24 cellular contexts compared by ENCODE assay signal in genomic region chr14:97777622-97778021, GRCh38.
DNase-seq lines count a peak whose midpoint lies in the region; ATAC-seq and TF ChIP-seq lines count a peak whose summit lies in the region.
"Had no signal": no experiment of that assay in that cellular context is flagged by ENCODE, and none has a peak within 500 bp of the region (broad histone marks: within the 10 kb centered on the region; RNA-seq: fewer than 3 reads in every experiment).

No MANE protein-coding gene starts in this region.

- peaks cover 27% of the 10 kb centered on the region for H3K4me1 Mint-ChIP-seq in activated T-cell treated with anti-CD3 and anti-CD28 coated beads, Interleukin-2, amount 50 U/mL, for 24 hours (ENCODE audit: low read depth)
- H3K4me1 Mint-ChIP-seq: memory B cell had no signal

- H2AK5ac ChIP-seq in trophoblast cell (ENCODE audit: low read length) = no peak overlapping the region

- no peak overlapping the region for H3K23ac ChIP-seq in trophoblast cell (ENCODE audit: low read length)

- peak; percentile 2 for DNase-seq in activated CD8-positive, alpha-beta memory T cell treated with anti-CD3 and anti-CD28 coated beads, Interleukin-2, amount 50 U/mL, for 1 hour (ENCODE audit: extremely low read depth)
- no peak for DNase-seq in activated CD8-positive, alpha-beta memory T cell treated with anti-CD3 and anti-CD28 coated beads, Interleukin-2, amount 50 U/mL, for 48 hours
- DNase-seq in GM12865 (ENCODE audit: low read depth) = peak; percentile 50
- peak; percentile 39 for DNase-seq in activated T-cell treated with anti-CD3 and anti-CD28 coated beads, Interleukin-2, amount 50 U/mL, for 24 hours
- no peak for DNase-seq in trophoblast cell
- no peak for DNase-seq in sciatic nerve (ENCODE audit: low spot score)
- no peak for DNase-seq in effector CD4-positive, alpha-beta T cell
- DNase-seq: ACHN; activated CD4-positive, alpha-beta memory T cell treated with anti-CD3 and anti-CD28 coated beads for 36 hours; foreskin melanocyte; H7; NCI-H1092 treated with DMSO at 0.1 percent for 48 hours; NCI-H187 treated with DMSO at 0.1 percent for 48 hours; NCI-H2227 treated with DMSO at 0.1 percent for 48 hours; NCI-H69; OCI-M1; T-helper 9 cell; WERI-Rb-1 had no signal

- H2BK120ac ChIP-seq in trophoblast cell (ENCODE audit: insufficient read depth, low read length, poor library complexity) = peak overlapping the region; percentile 30

- no peak overlapping the region for H4K12ac ChIP-seq in trophoblast cell (ENCODE audit: low read depth, low read length)

- H3K27ac Mint-ChIP-seq in activated T-cell treated with anti-CD3 and anti-CD28 coated beads, Interleukin-2, amount 50 U/mL, for 24 hours = no peak overlapping the region
- H3K27ac Mint-ChIP-seq: activated CD4-positive, alpha-beta memory T cell treated with anti-CD3 and anti-CD28 coated beads for 36 hours; memory B cell; progenitor cell of endocrine pancreas had no signal

- TF ChIP-seq CTCF in GM12865 (IDR thresholded peaks at IDR 0.05; ENCODE audit: insufficient read depth, low read depth, low read length, missing control alignments) = peak; percentile 18

- H3K36me3 Mint-ChIP-seq in activated T-cell treated with anti-CD3 and anti-CD28 coated beads, Interleukin-2, amount 50 U/mL, for 24 hours (ENCODE audit: low read depth) = no peaks in the 10 kb centered on the region
- H3K36me3 Mint-ChIP-seq: activated CD4-positive, alpha-beta memory T cell treated with anti-CD3 and anti-CD28 coated beads for 36 hours; memory B cell had no signal

- no peaks in the 10 kb centered on the region for H3K27me3 ChIP-seq in trophoblast cell (ENCODE audit: insufficient read depth, low read length)
- H3K27me3 ChIP-seq: neutrophil had no signal

- H3K9me3 ChIP-seq in trophoblast cell (ENCODE audit: insufficient read depth, low read depth, low read length) = peaks cover 4% of the 10 kb centered on the region
- H3K9me3 ChIP-seq: neutrophil had no signal

- H3K18ac ChIP-seq in trophoblast cell (ENCODE audit: low read length) = no peak overlapping the region

- no peak overlapping the region for H2AFZ ChIP-seq in trophoblast cell (ENCODE audit: insufficient read depth, low read length, poor library complexity)

- H3K79me2 ChIP-seq in trophoblast cell (ENCODE audit: control insufficient read depth, insufficient read depth, low read length, poor library complexity) = no peaks in the 10 kb centered on the region

- peak overlapping the region; percentile 68 for H3K27ac ChIP-seq in trophoblast cell (ENCODE audit: low read depth, low read length)
- H3K27ac ChIP-seq: HL-60, neutrophil, WERI-Rb-1 had no signal

- no peaks in the 10 kb centered on the region for H3K27me3 Mint-ChIP-seq in activated T-cell treated with anti-CD3 and anti-CD28 coated beads, Interleukin-2, amount 50 U/mL, for 24 hours
- H3K27me3 Mint-ChIP-seq: activated CD4-positive, alpha-beta memory T cell treated with anti-CD3 and anti-CD28 coated beads for 36 hours; memory B cell had no signal

- whole genome bisulfite sequencing in trophoblast cell (ENCODE audit: extremely low coverage, insufficient coverage, insufficient read length) = no CpG with 5 or more reads among the region's 4 CpGs

- intact Hi-C loops in sciatic nerve (cut with DNase I) = no loop called here

- no peaks in the 10 kb centered on the region for H3K36me3 ChIP-seq in trophoblast cell (ENCODE audit: control insufficient read depth in 1 of 2, insufficient read depth in 2 of 2, low read length in 2 of 2)
- H3K36me3 ChIP-seq: neutrophil, WERI-Rb-1 had no signal

- peaks cover 16 to 18% of the 10 kb centered on the region in 2 experiments for H3K4me1 ChIP-seq in trophoblast cell (ENCODE audit: control insufficient read depth in 1 of 2, insufficient read depth in 2 of 2, low read length in 2 of 2)

- H3K14ac ChIP-seq in trophoblast cell (ENCODE audit: low read length) = peak overlapping the region; percentile 11

- H3K79me1 ChIP-seq in trophoblast cell (ENCODE audit: low read length) = peaks cover 9% of the 10 kb centered on the region

- H3K9me3 Mint-ChIP-seq in activated T-cell treated with anti-CD3 and anti-CD28 coated beads, Interleukin-2, amount 50 U/mL, for 24 hours = no peaks in the 10 kb centered on the region
- H3K9me3 Mint-ChIP-seq: activated CD4-positive, alpha-beta memory T cell treated with anti-CD3 and anti-CD28 coated beads for 36 hours had no signal

- no peak overlapping the region for H3K4me3 ChIP-seq in GM12865 (ENCODE audit: low read depth, low read length)
- H3K4me3 ChIP-seq in trophoblast cell (ENCODE audit: low read depth, low read length) = no peak overlapping the region

- H3K4ac ChIP-seq in trophoblast cell (ENCODE audit: low read depth, low read length) = no peak overlapping the region

- peak overlapping the region; percentile 78 for H2BK5ac ChIP-seq in trophoblast cell (ENCODE audit: low read depth, low read length, poor library complexity)

- H3K9ac ChIP-seq in trophoblast cell (ENCODE audit: low read length) = no peak overlapping the region

- H4K8ac ChIP-seq in trophoblast cell (ENCODE audit: low read depth, low read length) = peak overlapping the region; percentile 22

- ATAC-seq in sciatic nerve (no peak), HG03039 (IDR thresholded peaks at IDR 0.05; ENCODE audit: unreplicated experiment) (no peak)
- ATAC-seq: SK-N-SH treated with all-trans-retinoic acid at 6 μM for 48 hours had no signal

- H4K91ac ChIP-seq in trophoblast cell (ENCODE audit: low read depth, low read length) = peak overlapping the region; percentile 8

- peak overlapping the region; percentile 84 for H2BK12ac ChIP-seq in trophoblast cell (ENCODE audit: low read length)

- H3K4me2 ChIP-seq in trophoblast cell (ENCODE audit: low read length) = no peak overlapping the region

- no peak overlapping the region for H3K4me3 Mint-ChIP-seq in activated T-cell treated with anti-CD3 and anti-CD28 coated beads, Interleukin-2, amount 50 U/mL, for 24 hours
- H3K4me3 Mint-ChIP-seq: activated CD4-positive, alpha-beta memory T cell treated with anti-CD3 and anti-CD28 coated beads for 36 hours; memory B cell had no signal

Comparison
In these comparisons a context has a peak if more than half of its experiments do, and no peak if none do; other contexts are left out.
1. DNase-seq: peak in activated CD8-positive, alpha-beta memory T cell treated with anti-CD3 and anti-CD28 coated beads, Interleukin-2, amount 50 U/mL, for 1 hour (single experiment), GM12865 (single experiment) and activated T-cell treated with anti-CD3 and anti-CD28 coated beads, Interleukin-2, amount 50 U/mL, for 24 hours (single experiment); none in activated CD8-positive, alpha-beta memory T cell treated with anti-CD3 and anti-CD28 coated beads, Interleukin-2, amount 50 U/mL, for 48 hours (single experiment), trophoblast cell (0 of 2), sciatic nerve (single experiment) and effector CD4-positive, alpha-beta T cell (single experiment).